Comparison of ENCODE assay signal across 1 cellular context in genomic region chr1:63746129-63746864, GRCh38.
A peak's percentile ranks its signal among the peaks of the same experiment; 100 is the strongest.
TF ChIP-seq lines count a peak whose summit lies in the region.

No MANE protein-coding gene starts in this region.

TF ChIP-seq in H1, 55 proteins besides CTCF, POLR2A, EP300 and RAD21:
- TF ChIP-seq NRF1 (IDR thresholded peaks at IDR 0.05; ENCODE audit: low read depth, low read length) (no peak), CEBPB (IDR thresholded peaks at IDR 0.05; ENCODE audit: low read depth, low read length) (peak; percentile 90), PHF8 (conservative IDR thresholded peaks at IDR 0.05; ENCODE audit: low read depth, low read length) (no peak), GABPA (IDR thresholded peaks at IDR 0.05; ENCODE audit: borderline replicate concordance, insufficient read depth, low read length) (no peak)
